ENCODE assay signal across 1 cellular context in the genomic region with DNA sequence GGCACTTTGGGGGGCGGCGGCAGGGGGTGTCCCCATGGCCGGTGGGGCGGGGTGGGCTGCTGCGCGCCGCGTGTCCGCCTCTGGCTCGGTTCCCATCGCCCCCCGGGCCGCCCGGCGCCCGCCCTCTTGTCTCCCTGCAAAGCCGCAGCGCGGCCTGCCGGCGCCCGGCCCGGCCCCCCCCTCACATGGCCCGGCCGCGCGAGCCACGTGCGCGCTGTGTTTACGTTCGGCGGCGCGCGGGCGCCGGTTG.
TF ChIP-seq lines count a peak whose summit lies in the region.

No MANE protein-coding gene starts in this region.

TF ChIP-seq in endothelial cell of umbilical vein, 7 proteins besides CTCF, POLR2A, EP300 and RAD21:
- TF ChIP-seq, protein P1, sequence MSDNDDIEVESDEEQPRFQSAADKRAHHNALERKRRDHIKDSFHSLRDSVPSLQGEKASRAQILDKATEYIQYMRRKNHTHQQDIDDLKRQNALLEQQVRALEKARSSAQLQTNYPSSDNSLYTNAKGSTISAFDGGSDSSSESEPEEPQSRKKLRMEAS (IDR thresholded peaks at IDR 0.05; ENCODE audit: insufficient read depth, insufficient read length) = peak; percentile 87
- no peak for TF ChIP-seq GATA2 (IDR thresholded peaks at IDR 0.05; ENCODE audit: insufficient read depth, insufficient read length, low read depth, low read length)
